20 cellular contexts compared by ENCODE assay signal in genomic region chr6:117795234-117795633, GRCh38.
A peak's percentile ranks its signal among the peaks of the same experiment; 100 is the strongest.
DNase-seq lines count a peak whose midpoint lies in the region; ATAC-seq and TF ChIP-seq lines count a peak whose summit lies in the region.
"Had no signal": no experiment of that assay in that cellular context is flagged by ENCODE, and none has a peak within 500 bp of the region (broad histone marks: within the 10 kb centered on the region; RNA-seq: fewer than 3 reads in every experiment).

No MANE protein-coding gene starts in this region.

- H3K27ac ChIP-seq in WERI-Rb-1 = no peak overlapping the region
- no peak overlapping the region for H3K27ac ChIP-seq in neural cell (ENCODE audit: low read length)
- H3K27ac ChIP-seq: BLaER1, esophagus muscularis mucosa, HL-60, testis had no signal

- H3K9ac ChIP-seq in neural cell (ENCODE audit: low read length) = no peak overlapping the region
- H3K9ac ChIP-seq: BLaER1 had no signal

- no peaks in the 10 kb centered on the region for H3F3A ChIP-seq in neural cell (ENCODE audit: insufficient read depth, low read length, poor library complexity, severe bottlenecking)

- H3K27me3 Mint-ChIP-seq in activated T-helper 17 cell treated with anti-CD3 and anti-CD28 coated beads, Interleukin-2, amount 50 U/mL, for 72 hours = peaks cover 6% of the 10 kb centered on the region

- no peaks in the 10 kb centered on the region for H3K9me3 Mint-ChIP-seq in activated T-helper 17 cell treated with anti-CD3 and anti-CD28 coated beads, Interleukin-2, amount 50 U/mL, for 72 hours

- TF ChIP-seq EP300 in neural cell (conservative IDR thresholded peaks at IDR 0.05; ENCODE audit: poor library complexity, severe bottlenecking) = no peak

- H3K9me3 ChIP-seq in WERI-Rb-1 (ENCODE audit: severe bottlenecking) (no peaks in the 10 kb centered on the region), neural cell (ENCODE audit: low read length) (no peaks in the 10 kb centered on the region)
- H3K9me3 ChIP-seq: BLaER1, esophagus muscularis mucosa, HAP-1, testis had no signal

- H3K4me3 Mint-ChIP-seq in activated T-helper 17 cell treated with anti-CD3 and anti-CD28 coated beads, Interleukin-2, amount 50 U/mL, for 72 hours = no peak overlapping the region

- no peaks in the 10 kb centered on the region for H3K79me2 ChIP-seq in neural cell (replicated peaks; ENCODE audit: insufficient read depth, low read length)

- no peak overlapping the region for H3K4me3 ChIP-seq in WERI-Rb-1 (ENCODE audit: low read depth, low read length)
- H3K4me3 ChIP-seq in neural cell (ENCODE audit: low read length) = no peak overlapping the region
- H3K4me3 ChIP-seq: BLaER1, esophagus muscularis mucosa, HAP-1, testis had no signal

- H3K4me2 ChIP-seq in neural cell (ENCODE audit: low read length) = no peak overlapping the region
- H3K4me2 ChIP-seq: BLaER1 had no signal

- H3K4me1 Mint-ChIP-seq in activated T-helper 17 cell treated with anti-CD3 and anti-CD28 coated beads, Interleukin-2, amount 50 U/mL, for 72 hours = no peaks in the 10 kb centered on the region

- H3K36me3 ChIP-seq in WERI-Rb-1 = no peaks in the 10 kb centered on the region
- no peaks in the 10 kb centered on the region for H3K36me3 ChIP-seq in neural cell (ENCODE audit: insufficient read depth, low read length)
- H3K36me3 ChIP-seq: BLaER1, esophagus muscularis mucosa, HAP-1 had no signal

- TF ChIP-seq CTCF in WERI-Rb-1 (IDR thresholded peaks at IDR 0.05; ENCODE audit: low read depth, low read length) (peak; percentile 28), neural cell (IDR thresholded peaks at IDR 0.05; ENCODE audit: poor library complexity, severe bottlenecking) (no peak)

- H3K36me3 Mint-ChIP-seq in activated T-helper 17 cell treated with anti-CD3 and anti-CD28 coated beads, Interleukin-2, amount 50 U/mL, for 72 hours (ENCODE audit: low read depth) = no peaks in the 10 kb centered on the region

- H3K9me2 ChIP-seq in neural cell (ENCODE audit: insufficient read depth, low read length) = no peaks in the 10 kb centered on the region

- no peak overlapping the region for H2AFZ ChIP-seq in neural cell (ENCODE audit: low read depth, low read length)

- DNase-seq in NOMO-1 treated with DMSO at 0.1 percent for 48 hours (lab: John Stamatoyannopoulos, UW; ENCODE audit: unreplicated experiment) (peak; percentile 37), NOMO-1 treated with dmso at 0.1 percent for 144 hours (lab: John Stamatoyannopoulos, UW; ENCODE audit: unreplicated experiment) (no peak), MV-4-11 (lab: John Stamatoyannopoulos, UW) (peak; percentile 59), WERI-Rb-1 (no peak)
- DNase-seq: activated CD4-positive, alpha-beta T cell treated with anti-CD3 and anti-CD28 coated beads for 4 hours; activated gamma-delta T cell; GF-D8; left ventricle myocardium superior; NCI-H1092 treated with DMSO at 0.1 percent for 48 hours; NCI-H510A treated with DMSO at 0.1 percent for 48 hours; retina; testis had no signal

- H3K27me3 ChIP-seq in WERI-Rb-1 (ENCODE audit: insufficient read depth, low read depth, severe bottlenecking) = no peaks in the 10 kb centered on the region
- H3K27me3 ChIP-seq in neural cell (ENCODE audit: insufficient read depth, low read depth, low read length) = no peaks in the 10 kb centered on the region
- H3K27me3 ChIP-seq: BLaER1, esophagus muscularis mucosa, testis had no signal

- no peak overlapping the region for H3K27ac Mint-ChIP-seq in activated T-helper 17 cell treated with anti-CD3 and anti-CD28 coated beads, Interleukin-2, amount 50 U/mL, for 72 hours

- no peaks in the 10 kb centered on the region for H4K20me1 ChIP-seq in neural cell (ENCODE audit: insufficient read depth)
- H4K20me1 ChIP-seq: BLaER1 had no signal

- peak; percentile 24 for TF ChIP-seq RAD21 in neural cell (conservative IDR thresholded peaks at IDR 0.05)

- ATAC-seq in HG02759 (IDR thresholded peaks at IDR 0.05; ENCODE audit: unreplicated experiment) (no peak), HG02852 (IDR thresholded peaks at IDR 0.05; ENCODE audit: unreplicated experiment) (no peak)
- no peak for ATAC-seq in activated T-helper 17 cell treated with anti-CD3 and anti-CD28 coated beads, Interleukin-2, amount 50 U/mL, for 72 hours (replicated peaks)
- ATAC-seq: left ventricle myocardium superior had no signal

TF ChIP-seq in neural cell, 6 proteins besides CTCF, POLR2A, EP300 and RAD21:
- no peak for TF ChIP-seq POLR2AphosphoS5 (IDR thresholded peaks at IDR 0.05)
- TF ChIP-seq EZH2 (IDR thresholded peaks at IDR 0.05; ENCODE audit: borderline replicate concordance, insufficient read depth, low read length, poor library complexity, severe bottlenecking) = no peak
- TF ChIP-seq REST (IDR thresholded peaks at IDR 0.05; ENCODE audit: borderline replicate concordance) = no peak
- TF ChIP-seq TAF1 (IDR thresholded peaks at IDR 0.05; ENCODE audit: low read depth) = no peak
- no peak for TF ChIP-seq MXI1 (conservative IDR thresholded peaks at IDR 0.05; ENCODE audit: poor library complexity, severe bottlenecking)
- no peak for TF ChIP-seq SMC3 (conservative IDR thresholded peaks at IDR 0.05; ENCODE audit: poor library complexity)
TF ChIP-seq in neural cell: peak in this region for 0.

Comparison
In these comparisons a context has a peak if more than half of its experiments do, and no peak if none do; other contexts are left out.
1. DNase-seq: peak in NOMO-1 treated with DMSO at 0.1 percent for 48 hours (single experiment) and MV-4-11 (single experiment); none in NOMO-1 treated with dmso at 0.1 percent for 144 hours (single experiment) and WERI-Rb-1 (single experiment).